8 cellular contexts compared by ENCODE assay signal in the genomic region with DNA sequence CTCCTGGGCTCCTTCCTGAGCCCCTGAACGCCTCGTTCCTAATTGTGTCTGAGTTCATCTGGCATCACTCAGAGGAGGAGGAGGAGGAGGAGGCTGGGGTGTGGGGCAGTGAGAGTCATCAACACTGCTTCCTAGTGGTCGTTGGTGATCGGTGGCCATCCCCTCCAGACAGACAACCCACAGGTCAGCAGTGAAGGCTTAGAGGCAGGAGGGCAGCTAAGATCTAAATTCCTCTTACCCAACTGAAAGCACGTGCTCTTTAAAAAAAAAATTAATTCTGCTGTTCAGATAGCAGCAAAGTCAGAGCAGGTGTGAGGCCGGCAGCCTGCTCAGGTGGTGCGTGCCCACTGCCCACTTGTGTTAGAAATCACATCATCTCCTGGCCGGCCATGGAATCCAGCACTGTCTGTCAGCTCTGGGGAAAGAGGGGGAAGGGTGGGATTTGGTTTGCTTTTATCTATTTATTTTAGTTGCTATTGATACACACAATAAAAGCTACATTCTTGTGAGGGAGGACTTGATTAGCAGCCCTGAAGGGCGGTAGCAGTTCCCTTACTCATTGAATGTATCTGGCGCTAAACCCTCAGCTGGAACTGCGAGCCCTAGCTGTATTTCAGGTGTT. TPM values are rescaled to one million over a fixed set of nuclear protein-coding genes. Genes with fewer than 3 reads are reported as not detected.
DNase-seq lines count a peak whose midpoint lies in the region; TF ChIP-seq lines count a peak whose summit lies in the region.

No MANE protein-coding gene starts in this region.

- no peaks in the 10 kb centered on the region for H3K9me3 Mint-ChIP-seq in progenitor cell of endocrine pancreas (ENCODE audit: low read depth)

- peak overlapping the region; percentile 48 for H3K4me3 Mint-ChIP-seq in progenitor cell of endocrine pancreas (ENCODE audit: low read depth)

- H3K4me1 Mint-ChIP-seq in progenitor cell of endocrine pancreas (ENCODE audit: low read depth): peaks cover 30% of the 10 kb centered on the region

- peaks cover 3% of the 10 kb centered on the region for H3K36me3 Mint-ChIP-seq in progenitor cell of endocrine pancreas (ENCODE audit: insufficient read depth)

- DNase-seq in DMS53 (lab: John Stamatoyannopoulos, UW) (peak; percentile 44), DMS53 treated with DMSO at 0.1 percent for 48 hours (lab: John Stamatoyannopoulos, UW; ENCODE audit: unreplicated experiment) (no peak), NCI-H748 treated with DMSO at 0.1 percent for 48 hours (lab: John Stamatoyannopoulos, UW) (peak; percentile 49), ecto neural progenitor cell (ENCODE audit: low spot score) (peak; percentile 73), progenitor cell of endocrine pancreas (ENCODE audit: low spot score, unreplicated experiment) (no peak), DMS153 (lab: John Stamatoyannopoulos, UW) (no peak), occipital lobe (lab: John Stamatoyannopoulos, UW) (no peak), NCI-H1092 (lab: John Stamatoyannopoulos, UW) (no peak)

- H3K27ac Mint-ChIP-seq in progenitor cell of endocrine pancreas: peak overlapping the region; percentile 92

- no peaks in the 10 kb centered on the region for H3K27me3 Mint-ChIP-seq in progenitor cell of endocrine pancreas

- peak; percentile 19 for TF ChIP-seq CTCF in progenitor cell of endocrine pancreas (IDR thresholded peaks at IDR 0.05; ENCODE audit: unreplicated experiment)

RNA-seq across cellular contexts. Expression of a gene that starts 46.6 kb away (rescaled TPM):
- total RNA-seq in progenitor cell of endocrine pancreas: 106 and 120 TPM in 2 replicates
- total RNA-seq in occipital lobe: 166 TPM

Comparison
In these comparisons a context has a peak if more than half of its experiments do, and no peak if none do; other contexts are left out.
1. DNase-seq: peak in DMS53 (single experiment), NCI-H748 treated with DMSO at 0.1 percent for 48 hours (single experiment) and ecto neural progenitor cell (single experiment); none in DMS53 treated with DMSO at 0.1 percent for 48 hours (single experiment), progenitor cell of endocrine pancreas (single experiment), DMS153 (single experiment), occipital lobe (single experiment) and NCI-H1092 (single experiment).